In genomic region chr3:38038447-38038911, GRCh38 we compare ENCODE assay signal across 8 cellular contexts. TPM values are rescaled to one million over a fixed set of nuclear protein-coding genes. Genes with fewer than 3 reads are reported as not detected.
A peak's percentile ranks its signal among the peaks of the same experiment; 100 is the strongest.
DNase-seq lines count a peak whose midpoint lies in the region; ATAC-seq and TF ChIP-seq lines count a peak whose summit lies in the region.
"Had no signal": no experiment of that assay in that cellular context is flagged by ENCODE, and none has a peak within 500 bp of the region (broad histone marks: within the 10 kb centered on the region; RNA-seq: fewer than 3 reads in every experiment).

No MANE protein-coding gene starts in this region.

- no peak for TF ChIP-seq CTCF in KMS-11 (conservative IDR thresholded peaks at IDR 0.05; ENCODE audit: low read depth, low read length)

- H3K4me3 Mint-ChIP-seq in activated CD4-positive, alpha-beta T cell treated with anti-CD3 and anti-CD28 coated beads, Interleukin-2, amount 10 ng/mL, durations not matched to agents 7 days and 5 days = peak overlapping the region; percentile 71

- CTCF ChIA-PET in activated CD4-positive, alpha-beta T cell treated with anti-CD3 and anti-CD28 coated beads, Interleukin-2, amount 10 ng/mL, durations not matched to agents 7 days and 5 days (lab: Charles Lee) = interaction anchor here (1.0 to 1.9 kb wide), 3 partner anchors 8 to 307 kb away, joined by 4 to 8 read pairs (median 6); no protein-coding TSS in a partner anchor

- H3K27ac ChIP-seq in KMS-11 (no peak overlapping the region), epithelial cell of prostate (peak overlapping the region; percentile 75)
- H3K27ac ChIP-seq: SJCRH30 had no signal

- H3K9ac ChIP-seq in KMS-11 = no peak overlapping the region

- H3K27me3 ChIP-seq in KMS-11 (ENCODE audit: insufficient read depth, low read depth) = no peaks in the 10 kb centered on the region
- H3K27me3 ChIP-seq: SJCRH30 had no signal

- POLR2A ChIA-PET in activated CD4-positive, alpha-beta T cell treated with anti-CD3 and anti-CD28 coated beads, Interleukin-2, amount 10 ng/mL, durations not matched to agents 7 days and 5 days (lab: Charles Lee) = no interaction called here

- DNase-seq in activated CD4-positive, alpha-beta T cell treated with anti-CD3 and anti-CD28 coated beads, Interleukin-2, amount 10 ng/mL, durations not matched to agents 7 days and 5 days = peak; percentile 58
- DNase-seq in epithelial cell of prostate (ENCODE audit: low read depth, low spot score) = no peak
- DNase-seq in stimulated activated CD4-positive, alpha-beta T cell treated with anti-CD3 and anti-CD28 coated beads, Interleukin-4, amount 100 ng/mL, for 1 hour = peak; percentile 33
- DNase-seq: SJCRH30 had no signal

- H3K9me3 Mint-ChIP-seq in activated CD4-positive, alpha-beta T cell treated with anti-CD3 and anti-CD28 coated beads, Interleukin-2, amount 10 ng/mL, durations not matched to agents 7 days and 5 days = peaks cover 11% of the 10 kb centered on the region

- H3K27ac Mint-ChIP-seq in activated CD4-positive, alpha-beta T cell treated with anti-CD3 and anti-CD28 coated beads, Interleukin-2, amount 10 ng/mL, durations not matched to agents 7 days and 5 days = peak overlapping the region; percentile 95

- no peak overlapping the region for H3K4me3 ChIP-seq in KMS-11 (IDR thresholded peaks at IDR 0.05; ENCODE audit: insufficient read depth, low read depth, low read length)
- H3K4me3 ChIP-seq: SJCRH30 had no signal

- no peaks in the 10 kb centered on the region for H3K4me1 ChIP-seq in KMS-11 (ENCODE audit: low read depth, poor library complexity, severe bottlenecking)
- H3K4me1 ChIP-seq: SJCRH30 had no signal

- no peaks in the 10 kb centered on the region for H4K20me1 ChIP-seq in KMS-11 (ENCODE audit: insufficient read depth)

- no peak for ATAC-seq in HG02870 (IDR thresholded peaks at IDR 0.05; ENCODE audit: unreplicated experiment)
- ATAC-seq in HG03139 (IDR thresholded peaks at IDR 0.05; ENCODE audit: unreplicated experiment) = no peak
- no peak for ATAC-seq in HG02571 (IDR thresholded peaks at IDR 0.05; ENCODE audit: unreplicated experiment)

- H3K27me3 Mint-ChIP-seq in activated CD4-positive, alpha-beta T cell treated with anti-CD3 and anti-CD28 coated beads, Interleukin-2, amount 10 ng/mL, durations not matched to agents 7 days and 5 days = peaks cover 3% of the 10 kb centered on the region

- no peaks in the 10 kb centered on the region for H3K36me3 ChIP-seq in KMS-11 (ENCODE audit: insufficient read depth)
- H3K36me3 ChIP-seq: SJCRH30 had no signal

- H2AFZ ChIP-seq in KMS-11 (ENCODE audit: low read depth) = peak overlapping the region; percentile 24; the same call in 1 of the 2 replicates

- H3K79me2 ChIP-seq in KMS-11 (ENCODE audit: insufficient read depth, low read depth) = no peaks in the 10 kb centered on the region

- H3K4me2 ChIP-seq in KMS-11 = peak overlapping the region; percentile 29; the same call in 1 of the 2 replicates

- peaks cover 39% of the 10 kb centered on the region for H3K4me1 Mint-ChIP-seq in activated CD4-positive, alpha-beta T cell treated with anti-CD3 and anti-CD28 coated beads, Interleukin-2, amount 10 ng/mL, durations not matched to agents 7 days and 5 days

- peaks cover 14% of the 10 kb centered on the region for H3K36me3 Mint-ChIP-seq in activated CD4-positive, alpha-beta T cell treated with anti-CD3 and anti-CD28 coated beads, Interleukin-2, amount 10 ng/mL, durations not matched to agents 7 days and 5 days (ENCODE audit: low read depth)

RNA-seq across cellular contexts. Expression of gene DLEC1, which starts 0.5 kb away (rescaled TPM):
- total RNA-seq in activated CD4-positive, alpha-beta T cell treated with anti-CD3 and anti-CD28 coated beads, Interleukin-2, amount 10 ng/mL, durations not matched to agents 7 days and 5 days = 1 to 10 TPM; 1.4 to 2.3 TPM
- total RNA-seq: SJCRH30 had no signal

RNA-seq across cellular contexts. Expression of gene PLCD1, which starts 9.0 kb away (rescaled TPM):
- total RNA-seq in activated CD4-positive, alpha-beta T cell treated with anti-CD3 and anti-CD28 coated beads, Interleukin-2, amount 10 ng/mL, durations not matched to agents 7 days and 5 days = 10 to 100 TPM; 18.3 to 21.2 TPM

RNA-seq across cellular contexts. Expression of gene VILL, which starts 47.9 kb away (rescaled TPM):
- 10 to 100 TPM; 19.4 to 23.0 TPM for total RNA-seq in activated CD4-positive, alpha-beta T cell treated with anti-CD3 and anti-CD28 coated beads, Interleukin-2, amount 10 ng/mL, durations not matched to agents 7 days and 5 days
